22 cellular contexts compared by ENCODE assay signal in the genomic region with DNA sequence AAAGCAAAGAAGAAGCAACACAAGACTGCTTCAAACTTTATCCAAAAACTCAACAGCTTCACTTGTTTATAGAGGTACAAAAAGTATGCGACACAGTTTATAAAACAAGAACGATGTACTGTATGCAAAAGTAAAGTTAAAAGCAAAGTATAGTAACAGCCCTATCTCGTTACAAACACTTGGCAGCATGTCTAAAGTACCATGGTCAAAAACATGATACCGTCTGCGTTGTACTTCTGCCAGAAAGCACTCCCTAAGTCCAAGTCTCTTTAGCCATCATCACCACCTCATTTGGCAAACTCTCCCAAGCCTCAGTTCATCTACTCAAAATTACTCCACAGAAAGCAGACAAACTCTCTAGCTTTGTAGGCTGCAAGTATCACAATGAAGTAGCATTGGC.
DNase-seq lines count a peak whose midpoint lies in the region; ATAC-seq and TF ChIP-seq lines count a peak whose summit lies in the region.
"Had no signal": no experiment of that assay in that cellular context is flagged by ENCODE, and none has a peak within 500 bp of the region (broad histone marks: within the 10 kb centered on the region; RNA-seq: fewer than 3 reads in every experiment).

No MANE protein-coding gene starts in this region.

- H3K9ac ChIP-seq in fibroblast of lung (ENCODE audit: insufficient read depth, low read length) (no peak overlapping the region), subcutaneous abdominal adipose tissue (ENCODE audit: low read length in 5 of 5) (no peak overlapping the region)

- H3K9me3 ChIP-seq in fibroblast of lung (ENCODE audit: control insufficient read depth, insufficient read depth, low read depth, low read length) (no peaks in the 10 kb centered on the region), hepatocyte (ENCODE audit: low read depth) (no peaks in the 10 kb centered on the region), subcutaneous abdominal adipose tissue (ENCODE audit: control insufficient read depth in 5 of 5, low read length in 5 of 5) (no peaks in the 10 kb centered on the region), ascending aorta (no peaks in the 10 kb centered on the region)
- H3K9me3 ChIP-seq: prostate gland, SJCRH30, testis, vagina had no signal

- H3K4me2 ChIP-seq in fibroblast of lung (ENCODE audit: extremely low read depth, insufficient read depth, low read length) (peak overlapping the region; percentile 39), hepatocyte (peak overlapping the region; percentile 20)
- H3K4me2 ChIP-seq: PC-9 had no signal

- WGBS in hepatocyte (ENCODE audit: low lambda C conversion rate, missing lambda C conversion rate): 60% methylated on average over 5 of the region's 5 CpGs

- H3K27ac ChIP-seq in fibroblast of lung (ENCODE audit: insufficient read depth, low read length) (no peak overlapping the region), hepatocyte (no peak overlapping the region), subcutaneous abdominal adipose tissue (ENCODE audit: low read depth, low read length) (peak overlapping the region; percentile 88), ascending aorta (no peak overlapping the region)
- H3K27ac ChIP-seq: prostate gland, SJCRH30, skin epidermis, testis, vagina had no signal

- H2AFZ ChIP-seq in fibroblast of lung (ENCODE audit: low read length): no peak overlapping the region
- H2AFZ ChIP-seq in hepatocyte: no peak overlapping the region
- H2AFZ ChIP-seq: PC-9 had no signal

- TF ChIP-seq CTCF in fibroblast of lung (conservative IDR thresholded peaks at IDR 0.05 in 1 of 2, IDR thresholded peaks at IDR 0.05 in 1 of 2; ENCODE audit: low read depth in 1 of 2, low read length in 2 of 2) (no peak), hepatocyte (IDR thresholded peaks at IDR 0.05; ENCODE audit: poor library complexity) (no peak), ascending aorta (IDR thresholded peaks at IDR 0.05) (no peak)

- H4K20me1 ChIP-seq in fibroblast of lung (ENCODE audit: control insufficient read depth, extremely low read depth, insufficient read depth, low read length): no peaks in the 10 kb centered on the region
- H4K20me1 ChIP-seq in hepatocyte (ENCODE audit: insufficient read depth, poor library complexity, severe bottlenecking): peaks cover 20% of the 10 kb centered on the region

- H3K4me1 ChIP-seq in fibroblast of lung (ENCODE audit: control insufficient read depth, extremely low read depth, insufficient read depth, low read length) (peaks cover 7% of the 10 kb centered on the region), hepatocyte (ENCODE audit: insufficient read depth) (peaks cover 16% of the 10 kb centered on the region), subcutaneous abdominal adipose tissue (ENCODE audit: control insufficient read depth in 5 of 5, insufficient read depth in 5 of 5, low read length in 5 of 5) (peaks cover 4 to 59% (median 40%) of the 10 kb centered on the region in 5 donors), ascending aorta (peaks cover 0 to 22% of the 10 kb centered on the region in 2 donors)
- H3K4me1 ChIP-seq: prostate gland, testis had no signal

- H3K36me3 ChIP-seq in fibroblast of lung (ENCODE audit: control insufficient read depth, insufficient read depth, low read length): no peaks in the 10 kb centered on the region
- H3K36me3 ChIP-seq in hepatocyte (replicated peaks; ENCODE audit: insufficient read depth, low read depth): no peaks in the 10 kb centered on the region
- no peaks in the 10 kb centered on the region for H3K36me3 ChIP-seq in subcutaneous abdominal adipose tissue (ENCODE audit: control insufficient read depth in 5 of 5, insufficient read depth in 5 of 5, low read length in 5 of 5)
- H3K36me3 ChIP-seq in ascending aorta: no peaks in the 10 kb centered on the region
- H3K36me3 ChIP-seq: prostate gland, SJCRH30, vagina had no signal

- H3K27me3 ChIP-seq in fibroblast of lung (ENCODE audit: control insufficient read depth, insufficient read depth, low read length) (no peaks in the 10 kb centered on the region), hepatocyte (no peaks in the 10 kb centered on the region), subcutaneous abdominal adipose tissue (ENCODE audit: control insufficient read depth in 5 of 5, insufficient read depth in 4 of 5, low read length in 5 of 5) (no peaks in the 10 kb centered on the region), ascending aorta (no peaks in the 10 kb centered on the region)
- H3K27me3 ChIP-seq: SJCRH30, testis, vagina had no signal

- no peaks in the 10 kb centered on the region for H3K9me2 ChIP-seq in hepatocyte (replicated peaks; ENCODE audit: insufficient read depth)

- ATAC-seq in activated CD4-positive, CD25-positive, alpha-beta regulatory T cell treated with anti-CD3 and anti-CD28 coated beads, Interleukin-2, amount 50 U/mL, for 24 hours: no peak
- ATAC-seq: activated CD8-positive, alpha-beta memory T cell treated with anti-CD3 and anti-CD28 coated beads, Interleukin-2, amount 10 ng/mL, durations not matched to agents 7 days and 5 days; activated naive CD4-positive, alpha-beta T cell treated with anti-CD3 and anti-CD28 coated beads, Interleukin-2, amount 50 U/mL, for 72 hours; stimulated activated effector memory CD8-positive, alpha-beta T cell treated with anti-CD3 and anti-CD28 coated beads, Interleukin-12 subunit alpha, Interleukin-12 subunit beta, amount 100 ng/mL, for 72 hours had no signal

- intact Hi-C loops in ascending aorta (cut with DNase I): no loop called here

- DNase-seq in NCI-H446 treated with DMSO at 0.1 percent for 48 hours (lab: John Stamatoyannopoulos, UW) (peak; percentile 99), fibroblast of lung (ENCODE audit: low read depth in 2 of 2) (peak; percentile 53 to 89), hepatocyte (ENCODE audit: low spot score) (no peak), ascending aorta (ENCODE audit: low spot score in 2 of 2) (no peak)
- no peak for DNase-seq in stimulated activated naive CD4-positive, alpha-beta T cell treated with Interleukin-2 at 50 U/mL for 16 hours (lab: John Stamatoyannopoulos, UW)
- DNase-seq: activated CD4-positive, alpha-beta T cell treated with anti-CD3 and anti-CD28 coated beads, Interleukin-2, amount 10 ng/mL, durations not matched to agents 24 days and 14 days; activated CD8-positive, alpha-beta memory T cell treated with anti-CD3 and anti-CD28 coated beads, Interleukin-2, amount 10 ng/mL, durations not matched to agents 7 days and 5 days; AML-193; CD8-positive, alpha-beta memory T cell; head of caudate nucleus; NCI-H187; PC-9; SJCRH30; stimulated activated CD4-positive, alpha-beta T cell treated with anti-CD3 and anti-CD28 coated beads, Interleukin-2, amount 100 ng/mL, for 24 hours; testis had no signal

- H3K4me3 ChIP-seq in fibroblast of lung (replicated peaks in 1 of 4; ENCODE audit: control extremely low read depth in 1 of 4, insufficient read depth in 1 of 4, low read depth in 3 of 4, low read length in 4 of 4) (no peak overlapping the region), hepatocyte (no peak overlapping the region), subcutaneous abdominal adipose tissue (ENCODE audit: low read depth in 1 of 5, low read length in 5 of 5) (no peak overlapping the region), ascending aorta (no peak overlapping the region)
- H3K4me3 ChIP-seq: PC-9, prostate gland, SJCRH30, skin epidermis, testis, vagina had no signal

- H3K79me2 ChIP-seq in fibroblast of lung (ENCODE audit: control insufficient read depth, insufficient read depth, low read length) (no peaks in the 10 kb centered on the region), hepatocyte (peaks cover 44% of the 10 kb centered on the region)

Comparison
In these comparisons a context has a peak if more than half of its experiments do, and no peak if none do; other contexts are left out.
1. DNase-seq: peak in NCI-H446 treated with DMSO at 0.1 percent for 48 hours (single experiment) and fibroblast of lung (2 of 2); none in hepatocyte (single experiment), stimulated activated naive CD4-positive, alpha-beta T cell treated with Interleukin-2 at 50 U/mL for 16 hours (single experiment) and ascending aorta (0 of 2).